ENCODE assay signal across 8 cellular contexts in the genomic region with DNA sequence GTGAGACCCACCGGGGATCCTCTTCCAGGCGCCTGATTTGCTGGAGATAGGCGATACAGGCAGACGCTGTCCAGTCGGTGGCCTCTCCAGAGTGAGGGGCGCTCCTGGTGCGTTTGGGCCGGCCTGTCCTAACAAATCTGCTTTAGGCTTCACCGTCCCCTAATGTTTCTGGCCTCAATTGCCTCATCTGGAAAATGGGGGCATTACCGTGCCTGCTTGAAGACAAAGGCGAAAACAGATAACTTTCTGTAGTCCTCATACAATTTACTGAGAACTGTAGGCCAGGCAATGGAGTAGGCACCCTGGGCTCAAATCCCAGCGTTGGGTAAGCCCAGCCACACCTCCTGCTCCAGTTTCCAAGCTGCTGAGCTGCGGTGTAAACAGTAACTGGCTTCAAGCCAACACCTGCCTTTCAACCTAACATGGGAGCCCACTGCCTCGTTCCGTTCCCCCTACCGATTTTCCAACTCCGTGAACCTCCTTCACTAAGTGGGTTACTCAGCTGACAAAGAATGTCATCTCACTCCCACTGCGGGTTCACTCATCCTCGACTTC. TPM values are rescaled to one million over a fixed set of nuclear protein-coding genes. Genes with fewer than 3 reads are reported as not detected.
DNase-seq lines count a peak whose midpoint lies in the region; ATAC-seq and TF ChIP-seq lines count a peak whose summit lies in the region.

No MANE protein-coding gene starts in this region.

- H3K4me1 ChIP-seq in Peyer's patch, result peaks cover 0 to 4% (median 0%) of the 10 kb centered on the region in 4 donors
- H3K4me1 ChIP-seq in esophagus (ENCODE audit: control insufficient read depth in 2 of 2, insufficient read depth in 2 of 2, low read length in 1 of 2), result no peaks in the 10 kb centered on the region
- no peaks in the 10 kb centered on the region for H3K4me1 ChIP-seq in ovary (ENCODE audit: insufficient read depth)

- H3K27ac ChIP-seq in Peyer's patch (peak overlapping the region; percentile 79 to 93 (median 86)), esophagus (ENCODE audit: low read depth in 2 of 2, low read length in 1 of 2) (peak overlapping the region; percentile 32 to 79), ovary (peak overlapping the region in 1 of 2 donors; percentile 81)

- TF ChIP-seq EP300 in ovary (IDR thresholded peaks at IDR 0.05), result no peak

- H3K27me3 ChIP-seq in Peyer's patch (no peaks in the 10 kb centered on the region), esophagus (ENCODE audit: control insufficient read depth in 1 of 2, insufficient read depth in 2 of 2, low read length in 2 of 2) (no peaks in the 10 kb centered on the region), ovary (no peaks in the 10 kb centered on the region)

- no peak for TF ChIP-seq CTCF in Peyer's patch (IDR thresholded peaks at IDR 0.05)
- no peak for TF ChIP-seq CTCF in ovary (IDR thresholded peaks at IDR 0.05)

- H3K36me3 ChIP-seq in Peyer's patch, result no peaks in the 10 kb centered on the region
- no peaks in the 10 kb centered on the region for H3K36me3 ChIP-seq in esophagus (ENCODE audit: control insufficient read depth in 2 of 2, insufficient read depth in 2 of 2, low read length in 1 of 2)
- H3K36me3 ChIP-seq in ovary, result no peaks in the 10 kb centered on the region

- intact Hi-C loops in ovary (cut with DNase I), result loop anchor here in 1 of 4 donors (2.0 kb wide), 1 partner anchor 206 kb away; no protein-coding TSS in a partner anchor

- H3K9me3 ChIP-seq in Peyer's patch (no peaks in the 10 kb centered on the region), esophagus (ENCODE audit: control insufficient read depth in 2 of 2, insufficient read depth in 1 of 2, low read depth in 1 of 2, low read length in 1 of 2) (no peaks in the 10 kb centered on the region), ovary (no peaks in the 10 kb centered on the region)

- DNase-seq in NCI-H146 (lab: John Stamatoyannopoulos, UW), result peak; percentile 59
- DNase-seq in NCI-H146 treated with DMSO at 0.1 percent for 48 hours (lab: John Stamatoyannopoulos, UW; ENCODE audit: unreplicated experiment), result no peak
- peak in 2 of 3 donors; percentile 47 to 48 for DNase-seq in Peyer's patch
- DNase-seq in ovary, result peak in 4 of 5 donors; percentile 14 to 47 (median 39)
- no peak for DNase-seq in globus pallidus (ENCODE audit: low spot score)
- no peak for DNase-seq in activated effector memory CD4-positive, alpha-beta T cell treated with Interleukin-2 at 50 U/mL for 16 hours

- 41 to 45% methylated on average over 19 of the region's 19 CpGs for WGBS in esophagus, 2 donors
- WGBS in ovary, 3 donors, result 41 to 46% (median 41%) methylated on average over 19 of the region's 19 CpGs

- no peak for TF ChIP-seq POLR2A in Peyer's patch (IDR thresholded peaks at IDR 0.05)
- no peak for TF ChIP-seq POLR2A in ovary (IDR thresholded peaks at IDR 0.05)

- H3K4me3 ChIP-seq in Peyer's patch (peak overlapping the region; percentile 63 to 80 (median 69)), esophagus (ENCODE audit: low read depth in 1 of 2, low read length in 2 of 2) (peak overlapping the region; percentile 80 to 83), ovary (peak overlapping the region; percentile 79)

- ATAC-seq in HG03442 (IDR thresholded peaks at IDR 0.05; ENCODE audit: unreplicated experiment), result no peak

RNA-seq across cellular contexts. Expression of gene ZFAND4, which starts 0.6 kb away (rescaled TPM):
- total RNA-seq in Peyer's patch (10 to 100 TPM; 10.4 to 33.0 (median 16.2) TPM), ovary (10 to 100 TPM; 12.1 to 21.9 (median 15.2) TPM)
- polyA plus RNA-seq in esophagus (1 to 10 TPM; 1.9 to 2.2 TPM), ovary (1 to 10 TPM; 4.4 to 7.1 TPM)

RNA-seq across cellular contexts. Expression of gene WASHC2C, which starts 53.9 kb away (rescaled TPM):
- 10 to 100 TPM; 40.3 to 70.6 (median 57.7) TPM for total RNA-seq in Peyer's patch
- polyA plus RNA-seq in esophagus, result 10 to 100 TPM in 1 of 2 donors, 1 to 10 TPM in 1; 9.6 to 16.0 TPM
- 10 to 100 TPM; 25.3 to 52.8 (median 39.4) TPM for total RNA-seq in ovary
- 10 to 100 TPM; 30.5 to 54.8 TPM for polyA plus RNA-seq in ovary

Comparison
In these comparisons a context has a peak if more than half of its experiments do, and no peak if none do; other contexts are left out.
1. DNase-seq: peak in NCI-H146 (single experiment), Peyer's patch (2 of 3) and ovary (4 of 5); none in NCI-H146 treated with DMSO at 0.1 percent for 48 hours (single experiment), globus pallidus (single experiment) and activated effector memory CD4-positive, alpha-beta T cell treated with Interleukin-2 at 50 U/mL for 16 hours (single experiment).
2. Peak in every context shown above with its lines, with median percentiles within 50 percentile points of each other: H3K4me3 ChIP-seq.